19 cellular contexts compared by ENCODE assay signal in the genomic region with DNA sequence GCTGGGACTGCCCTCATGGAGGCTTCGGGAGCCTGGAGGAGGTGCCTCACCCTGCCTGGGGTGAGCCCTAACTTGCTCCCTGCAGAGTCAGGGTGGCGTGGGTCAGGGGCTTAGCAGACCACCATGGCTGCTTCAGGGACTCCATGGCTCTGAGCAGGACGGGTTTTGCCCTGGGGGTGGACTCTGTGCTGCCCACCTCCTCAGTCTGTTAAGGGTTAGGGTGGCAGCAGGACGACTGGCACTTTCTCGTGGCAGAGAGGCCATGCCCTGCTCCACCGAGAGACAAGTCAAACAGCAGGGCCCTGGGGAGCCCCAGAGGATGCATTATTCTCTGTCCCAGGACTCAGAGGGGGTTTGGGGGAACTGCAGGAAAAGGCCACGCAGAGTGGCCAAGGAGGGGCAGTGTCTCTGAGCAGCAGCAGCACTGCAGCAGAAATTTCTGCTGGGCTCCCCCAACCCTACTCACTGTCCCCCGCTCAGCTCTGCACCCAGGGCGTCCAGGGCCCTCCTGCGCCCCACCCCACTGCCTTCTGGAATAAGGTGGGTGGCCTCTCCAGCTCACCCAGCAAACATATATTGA. TPM values are rescaled to one million over a fixed set of nuclear protein-coding genes. Genes with fewer than 3 reads are reported as not detected.
DNase-seq lines count a peak whose midpoint lies in the region; ATAC-seq, FAIRE-seq and TF ChIP-seq lines count a peak whose summit lies in the region.
"Had no signal": no experiment of that assay in that cellular context is flagged by ENCODE, and none has a peak within 500 bp of the region (broad histone marks: within the 10 kb centered on the region; RNA-seq: fewer than 3 reads in every experiment).

No MANE protein-coding gene starts in this region.

- peaks cover 4% of the 10 kb centered on the region for H3K4me1 Mint-ChIP-seq in activated CD8-positive, alpha-beta memory T cell treated with anti-CD3 and anti-CD28 coated beads, Interleukin-2, amount 10 ng/mL, durations not matched to agents 7 days and 5 days

- no peak for TF ChIP-seq POLR2A in GM12892 (IDR thresholded peaks at IDR 0.05; ENCODE audit: low read depth, low read length)

- no peak overlapping the region for H2BK12ac ChIP-seq in trophoblast cell (ENCODE audit: low read length)

- no peak overlapping the region for H4K91ac ChIP-seq in trophoblast cell (ENCODE audit: low read depth, low read length)

- no peak for FAIRE-seq in GM12892 (lab: Jason Lieb, UNC)
- FAIRE-seq: A549, D721Med, G401.6, GM12891, GM18507, H1 had no signal

- no peak overlapping the region for H4K8ac ChIP-seq in trophoblast cell (ENCODE audit: low read depth, low read length)

- H3K4me1 ChIP-seq in Panc1 (ENCODE audit: control insufficient read depth, insufficient read depth, low read length) = peaks cover 18% of the 10 kb centered on the region
- H3K4me1 ChIP-seq in trophoblast cell (ENCODE audit: control insufficient read depth in 1 of 2, insufficient read depth in 2 of 2, low read length in 2 of 2) = peaks cover 16 to 17% of the 10 kb centered on the region in 2 experiments

- H3K36me3 ChIP-seq in Panc1 (ENCODE audit: control insufficient read depth, insufficient read depth, low read length) (no peaks in the 10 kb centered on the region), trophoblast cell (ENCODE audit: control insufficient read depth in 1 of 2, insufficient read depth in 2 of 2, low read length in 2 of 2) (no peaks in the 10 kb centered on the region)

- no peaks in the 10 kb centered on the region for H3K27me3 ChIP-seq in Panc1 (ENCODE audit: control insufficient read depth, insufficient read depth, low read length)
- no peaks in the 10 kb centered on the region for H3K27me3 ChIP-seq in trophoblast cell (ENCODE audit: insufficient read depth, low read length)

- CTCF ChIA-PET in activated CD8-positive, alpha-beta memory T cell treated with anti-CD3 and anti-CD28 coated beads, Interleukin-2, amount 10 ng/mL, durations not matched to agents 7 days and 5 days (lab: Charles Lee) = no interaction called here
- CTCF ChIA-PET in Panc1 (lab: Charles Lee) = no interaction called here

- peak; percentile 46 for DNase-seq in activated CD8-positive, alpha-beta memory T cell treated with anti-CD3 and anti-CD28 coated beads, Interleukin-2, amount 50 U/mL, for 48 hours
- DNase-seq in activated CD8-positive, alpha-beta memory T cell treated with anti-CD3 and anti-CD28 coated beads, Interleukin-2, amount 10 ng/mL, durations not matched to agents 7 days and 5 days = no peak
- no peak for DNase-seq in Panc1 (ENCODE audit: low read depth, low spot score)
- no peak for DNase-seq in trophoblast cell
- DNase-seq in midbrain (lab: John Stamatoyannopoulos, UW) = no peak
- DNase-seq in Right ventricle myocardium superior = no peak
- DNase-seq in GM12892 (ENCODE audit: insufficient read length) = no peak
- DNase-seq: AML-193; Caco-2; CD4-positive, alpha-beta T cell; H9 had no signal

- no CpG with 5 or more reads among the region's 10 CpGs for WGBS in trophoblast cell (ENCODE audit: extremely low coverage, insufficient coverage, insufficient read length)

- H3K9me3 ChIP-seq in Panc1 (ENCODE audit: control insufficient read depth, insufficient read depth, low read depth, low read length) (peaks cover 7% of the 10 kb centered on the region), trophoblast cell (ENCODE audit: insufficient read depth, low read depth, low read length) (peaks cover 9% of the 10 kb centered on the region)
- H3K9me3 ChIP-seq: A549 had no signal

- no peak for ATAC-seq in activated CD8-positive, alpha-beta memory T cell treated with anti-CD3 and anti-CD28 coated beads, Interleukin-2, amount 10 ng/mL, durations not matched to agents 7 days and 5 days
- ATAC-seq in Panc1 (no peak), Right ventricle myocardium superior (ENCODE audit: poor library complexity) (no peak)
- ATAC-seq: A549 had no signal

- peak overlapping the region; percentile 40 for H3K27ac ChIP-seq in Panc1 (ENCODE audit: low read length)
- no peak overlapping the region for H3K27ac ChIP-seq in trophoblast cell (ENCODE audit: low read depth, low read length)

- no peak overlapping the region for H3K4me2 ChIP-seq in trophoblast cell (ENCODE audit: low read length)

- no peak overlapping the region for H3K4ac ChIP-seq in trophoblast cell (ENCODE audit: low read depth, low read length)

- H3K79me2 ChIP-seq in trophoblast cell (ENCODE audit: control insufficient read depth, insufficient read depth, low read length, poor library complexity) = peaks cover 2% of the 10 kb centered on the region

- H2AFZ ChIP-seq in trophoblast cell (ENCODE audit: insufficient read depth, low read length, poor library complexity) = no peak overlapping the region

- in situ Hi-C loops in Panc1 (cut with HindIII; ENCODE audit: low pct_unique_long_range_greater_than_20kb, low sequenced_read_pairs) = no loop called here

- H3K14ac ChIP-seq in trophoblast cell (ENCODE audit: low read length) = no peak overlapping the region

- H3K18ac ChIP-seq in trophoblast cell (ENCODE audit: low read length) = no peak overlapping the region

- H2AK5ac ChIP-seq in trophoblast cell (ENCODE audit: low read length) = no peak overlapping the region

- H2BK120ac ChIP-seq in trophoblast cell (ENCODE audit: insufficient read depth, low read length, poor library complexity) = no peak overlapping the region

- peaks cover 7% of the 10 kb centered on the region for H3K79me1 ChIP-seq in trophoblast cell (ENCODE audit: low read length)

- H3K9ac ChIP-seq in trophoblast cell (ENCODE audit: low read length) = no peak overlapping the region

- H3K4me3 ChIP-seq in Panc1 (ENCODE audit: low read depth in 2 of 2, low read length in 2 of 2) (no peak overlapping the region), trophoblast cell (ENCODE audit: low read depth, low read length) (peak overlapping the region; percentile 27)
- H3K4me3 ChIP-seq: A549 had no signal

- no peak for TF ChIP-seq CTCF in Panc1 (IDR thresholded peaks at IDR 0.05)

- H3K9me3 Mint-ChIP-seq in activated CD8-positive, alpha-beta memory T cell treated with anti-CD3 and anti-CD28 coated beads, Interleukin-2, amount 10 ng/mL, durations not matched to agents 7 days and 5 days (ENCODE audit: low read depth) = peaks cover 7% of the 10 kb centered on the region
- H3K9me3 Mint-ChIP-seq: CD4-positive, alpha-beta T cell had no signal

- H3K27ac Mint-ChIP-seq in activated CD8-positive, alpha-beta memory T cell treated with anti-CD3 and anti-CD28 coated beads, Interleukin-2, amount 10 ng/mL, durations not matched to agents 7 days and 5 days = no peak overlapping the region
- H3K27ac Mint-ChIP-seq: CD4-positive, alpha-beta T cell; H9 had no signal

- H4K12ac ChIP-seq in trophoblast cell (ENCODE audit: low read depth, low read length) = no peak overlapping the region

- no TSS peak for BruUV-seq in Panc1 (replicated peaks; lab: Mats Ljungman, UMichigan)

- no peaks in the 10 kb centered on the region for H3K36me3 Mint-ChIP-seq in activated CD8-positive, alpha-beta memory T cell treated with anti-CD3 and anti-CD28 coated beads, Interleukin-2, amount 10 ng/mL, durations not matched to agents 7 days and 5 days

- H3K27me3 Mint-ChIP-seq in activated CD8-positive, alpha-beta memory T cell treated with anti-CD3 and anti-CD28 coated beads, Interleukin-2, amount 10 ng/mL, durations not matched to agents 7 days and 5 days = peaks cover 14% of the 10 kb centered on the region

- H2BK5ac ChIP-seq in trophoblast cell (ENCODE audit: low read depth, low read length, poor library complexity) = no peak overlapping the region

- no peak overlapping the region for H3K23ac ChIP-seq in trophoblast cell (ENCODE audit: low read length)

- intact Hi-C loops in Panc1 (cut with micrococcal nuclease; ENCODE audit: unreplicated experiment) (no loop called here), Right ventricle myocardium superior (cut with DNase I) (no loop called here)

- H3K4me3 Mint-ChIP-seq in activated CD8-positive, alpha-beta memory T cell treated with anti-CD3 and anti-CD28 coated beads, Interleukin-2, amount 10 ng/mL, durations not matched to agents 7 days and 5 days = no peak overlapping the region
- H3K4me3 Mint-ChIP-seq: CD4-positive, alpha-beta T cell had no signal

- POLR2A ChIA-PET in Panc1 (lab: Charles Lee) = no interaction called here

RNA-seq across cellular contexts. Expression of a gene that starts 1.8 kb away (rescaled TPM):
- total RNA-seq in activated CD8-positive, alpha-beta memory T cell treated with anti-CD3 and anti-CD28 coated beads, Interleukin-2, amount 10 ng/mL, durations not matched to agents 7 days and 5 days = not detected
- total RNA-seq in Panc1 (2021; ENCODE audit: unreplicated experiment) (23.9 TPM), Right ventricle myocardium superior (not detected)
- polyA plus RNA-seq in Panc1 (2012; ENCODE audit: insufficient read length) = 37.3 TPM
- 1.9 and 2.0 TPM in 2 replicates for polyA plus RNA-seq in trophoblast cell (2013)
- not detected for polyA plus RNA-seq in GM12892 (2012; ENCODE audit: missing spikeins)
- polyA plus RNA-seq: BJ had no signal

RNA-seq across cellular contexts. Expression of a gene that starts 23.2 kb away (rescaled TPM):
- 10 to 100 TPM; 19.6 to 19.7 TPM for total RNA-seq in activated CD8-positive, alpha-beta memory T cell treated with anti-CD3 and anti-CD28 coated beads, Interleukin-2, amount 10 ng/mL, durations not matched to agents 7 days and 5 days
- 77.3 TPM for total RNA-seq in Panc1 (2021; ENCODE audit: unreplicated experiment)
- polyA plus RNA-seq in Panc1 (2012; ENCODE audit: insufficient read length) = 161 TPM
- 10.0 and 10.5 TPM in 2 replicates for polyA plus RNA-seq in trophoblast cell (2013)
- total RNA-seq in Right ventricle myocardium superior = 27.9 TPM
- 7.4 TPM for polyA plus RNA-seq in GM12892 (2012; ENCODE audit: missing spikeins)

RNA-seq across cellular contexts. Expression of a gene that starts 29.7 kb away (rescaled TPM):
- total RNA-seq in activated CD8-positive, alpha-beta memory T cell treated with anti-CD3 and anti-CD28 coated beads, Interleukin-2, amount 10 ng/mL, durations not matched to agents 7 days and 5 days = 1 to 10 TPM; 3.6 to 7.0 TPM
- total RNA-seq in Panc1 (2021; ENCODE audit: unreplicated experiment) = 9.1 TPM
- polyA plus RNA-seq in Panc1 (2012; ENCODE audit: insufficient read length) = 8.3 TPM
- not detected in 2 replicates for polyA plus RNA-seq in trophoblast cell (2013)
- total RNA-seq in Right ventricle myocardium superior = not detected
- polyA plus RNA-seq in GM12892 (2012; ENCODE audit: missing spikeins) = 9.3 TPM
- total RNA-seq: CD4-positive, alpha-beta T cell; H1; H9 had no signal

RNA-seq across cellular contexts. Expression of a gene that starts 42.7 kb away (rescaled TPM):
- 10 to 100 TPM in 1 of 2 experiments, 1 to 10 TPM in 1; 6.0 to 10.3 TPM for total RNA-seq in activated CD8-positive, alpha-beta memory T cell treated with anti-CD3 and anti-CD28 coated beads, Interleukin-2, amount 10 ng/mL, durations not matched to agents 7 days and 5 days
- not detected for total RNA-seq in Panc1 (2021; ENCODE audit: unreplicated experiment)
- polyA plus RNA-seq in Panc1 (2012; ENCODE audit: insufficient read length) = not detected
- not detected in 2 replicates for polyA plus RNA-seq in trophoblast cell (2013)
- total RNA-seq in Right ventricle myocardium superior = not detected
- 0.59 TPM for polyA plus RNA-seq in GM12892 (2012; ENCODE audit: missing spikeins)
- total RNA-seq: Caco-2; CD4-positive, alpha-beta T cell; H9; HT-29 had no signal

RNA-seq across cellular contexts. Expression of a gene that starts 52.0 kb away (rescaled TPM):
- 10 to 100 TPM; 52.7 to 58.1 TPM for total RNA-seq in activated CD8-positive, alpha-beta memory T cell treated with anti-CD3 and anti-CD28 coated beads, Interleukin-2, amount 10 ng/mL, durations not matched to agents 7 days and 5 days
- total RNA-seq in Panc1 (2021; ENCODE audit: unreplicated experiment) = 67.9 TPM
- polyA plus RNA-seq in Panc1 (2012; ENCODE audit: insufficient read length) = 76.9 TPM
- polyA plus RNA-seq in trophoblast cell (2013) = 9.8 and 9.9 TPM in 2 replicates
- total RNA-seq in Right ventricle myocardium superior = 36.8 TPM
- polyA plus RNA-seq in GM12892 (2012; ENCODE audit: missing spikeins) = 6.0 TPM

Comparison
In these comparisons a context has a peak if more than half of its experiments do, and no peak if none do; other contexts are left out.
1. RNA of a gene that starts 1.8 kb away (total RNA-seq): 23.9 TPM in Panc1 (single experiment); not detected in activated CD8-positive, alpha-beta memory T cell treated with anti-CD3 and anti-CD28 coated beads, Interleukin-2, amount 10 ng/mL, durations not matched to agents 7 days and 5 days and not detected in Right ventricle myocardium superior (single experiment); every median in the first group is over 10 times any median in the second.